Comparison of ENCODE assay signal across 21 cellular contexts in genomic region chr2:181310967-181311366, GRCh38.
DNase-seq lines count a peak whose midpoint lies in the region; ATAC-seq, FAIRE-seq and TF ChIP-seq lines count a peak whose summit lies in the region.
"Had no signal": no experiment of that assay in that cellular context is flagged by ENCODE, and none has a peak within 500 bp of the region (broad histone marks: within the 10 kb centered on the region; RNA-seq: fewer than 3 reads in every experiment).

No MANE protein-coding gene starts in this region.

- H3K27ac Mint-ChIP-seq in activated CD4-positive, alpha-beta memory T cell treated with anti-CD3 and anti-CD28 coated beads, Interleukin-2, amount 10 ng/mL, durations not matched to agents 7 days and 5 days, result peak overlapping the region; percentile 20
- H3K27ac Mint-ChIP-seq in activated CD4-positive, alpha-beta memory T cell treated with anti-CD3 and anti-CD28 coated beads for 36 hours, result no peak overlapping the region
- H3K27ac Mint-ChIP-seq in T-cell, result peak overlapping the region; percentile 62 to 79
- peak overlapping the region in 7 of 10 donors; percentile 10 to 98 (median 75) for H3K27ac Mint-ChIP-seq in naive thymus-derived CD8-positive, alpha-beta T cell
- H3K27ac Mint-ChIP-seq: nephron had no signal

- no peaks in the 10 kb centered on the region for H3K27me3 ChIP-seq in suprapubic skin

- 100% methylated on average over 1 of the region's 1 CpG for WGBS in suprapubic skin

- TF ChIP-seq CTCF in suprapubic skin (IDR thresholded peaks at IDR 0.05), result no peak

- peak; percentile 66 for FAIRE-seq in GM18507 (lab: Jason Lieb, UNC)
- FAIRE-seq: endothelial cell of umbilical vein, keratinocyte had no signal

- POLR2A ChIA-PET in activated CD4-positive, alpha-beta memory T cell treated with anti-CD3 and anti-CD28 coated beads, Interleukin-2, amount 10 ng/mL, durations not matched to agents 7 days and 5 days (lab: Charles Lee), result interaction anchor here (1.0 to 11.8 kb wide), 12 partner anchors 10 to 205 kb away, joined by 3 to 611 read pairs (median 22); partner anchors contain the start of gene ITGA4
- POLR2A ChIA-PET in activated CD4-positive, alpha-beta memory T cell treated with anti-CD3 and anti-CD28 coated beads for 36 hours (lab: Charles Lee), result no interaction called here
- POLR2A ChIA-PET in T-cell (lab: Charles Lee), result interaction anchor here (0.6 to 0.9 kb wide), 7 partner anchors 10 to 227 kb away, joined by 3 to 7 read pairs (median 3); no protein-coding TSS in a partner anchor
- POLR2A ChIA-PET in naive thymus-derived CD8-positive, alpha-beta T cell (lab: Charles Lee), result interaction anchor here (0.5 to 11.5 kb wide), 10 partner anchors 7 to 180 kb away, joined by 3 to 128 read pairs (median 4); partner anchors contain the start of gene ITGA4

- CTCF ChIA-PET in activated CD4-positive, alpha-beta memory T cell treated with anti-CD3 and anti-CD28 coated beads, Interleukin-2, amount 10 ng/mL, durations not matched to agents 7 days and 5 days (lab: Charles Lee), result interaction anchor here (0.6 to 7.4 kb wide), 3 partner anchors 10 to 146 kb away, joined by 3 to 59 read pairs (median 3); partner anchors contain the start of gene ITGA4
- CTCF ChIA-PET in activated CD4-positive, alpha-beta memory T cell treated with anti-CD3 and anti-CD28 coated beads for 36 hours (lab: Charles Lee), result interaction anchor here (0.7 to 1.8 kb wide), 4 partner anchors 13 to 595 kb away, joined by 3 to 6 read pairs (median 4); no protein-coding TSS in a partner anchor
- CTCF ChIA-PET in T-cell (lab: Charles Lee), result interaction anchor here in 1 of 2 donors (0.6 kb wide), 3 partner anchors 167 to 199 kb away, joined by 3 to 8 read pairs (median 5); no protein-coding TSS in a partner anchor

- no peaks in the 10 kb centered on the region for H3K27me3 Mint-ChIP-seq in activated CD4-positive, alpha-beta memory T cell treated with anti-CD3 and anti-CD28 coated beads, Interleukin-2, amount 10 ng/mL, durations not matched to agents 7 days and 5 days
- no peaks in the 10 kb centered on the region for H3K27me3 Mint-ChIP-seq in activated CD4-positive, alpha-beta memory T cell treated with anti-CD3 and anti-CD28 coated beads for 36 hours
- no peaks in the 10 kb centered on the region for H3K27me3 Mint-ChIP-seq in T-cell
- H3K27me3 Mint-ChIP-seq in naive thymus-derived CD8-positive, alpha-beta T cell, result no peaks in the 10 kb centered on the region
- H3K27me3 Mint-ChIP-seq: CD8-positive, alpha-beta memory T cell; memory B cell had no signal

- intact Hi-C loops in activated CD4-positive, alpha-beta memory T cell treated with anti-CD3 and anti-CD28 coated beads for 36 hours (cut with micrococcal nuclease), result loop anchor here (5.0 kb wide), 2 partner anchors 329 to 581 kb away; partner anchors contain the start of genes ITPRID2 and UBE2E3

- no peaks in the 10 kb centered on the region for H3K36me3 ChIP-seq in suprapubic skin
- H3K36me3 ChIP-seq: HAP-1, uterus had no signal

- no peak for TF ChIP-seq POLR2A in suprapubic skin (IDR thresholded peaks at IDR 0.05)

- H3K4me3 Mint-ChIP-seq in activated CD4-positive, alpha-beta memory T cell treated with anti-CD3 and anti-CD28 coated beads, Interleukin-2, amount 10 ng/mL, durations not matched to agents 7 days and 5 days, result no peak overlapping the region
- no peak overlapping the region for H3K4me3 Mint-ChIP-seq in activated CD4-positive, alpha-beta memory T cell treated with anti-CD3 and anti-CD28 coated beads for 36 hours
- no peak overlapping the region for H3K4me3 Mint-ChIP-seq in T-cell
- no peak overlapping the region for H3K4me3 Mint-ChIP-seq in naive thymus-derived CD8-positive, alpha-beta T cell
- H3K4me3 Mint-ChIP-seq: nephron had no signal

- no peaks in the 10 kb centered on the region for H3K4me1 ChIP-seq in suprapubic skin
- H3K4me1 ChIP-seq: uterus had no signal

- no peaks in the 10 kb centered on the region for H3K9me3 ChIP-seq in suprapubic skin
- H3K9me3 ChIP-seq: HAP-1, uterus had no signal

- no peak for TF ChIP-seq EP300 in suprapubic skin (IDR thresholded peaks at IDR 0.05)

- H3K9me3 Mint-ChIP-seq in activated CD4-positive, alpha-beta memory T cell treated with anti-CD3 and anti-CD28 coated beads, Interleukin-2, amount 10 ng/mL, durations not matched to agents 7 days and 5 days, result no peaks in the 10 kb centered on the region
- H3K9me3 Mint-ChIP-seq in activated CD4-positive, alpha-beta memory T cell treated with anti-CD3 and anti-CD28 coated beads for 36 hours, result no peaks in the 10 kb centered on the region
- no peaks in the 10 kb centered on the region for H3K9me3 Mint-ChIP-seq in T-cell
- H3K9me3 Mint-ChIP-seq in naive thymus-derived CD8-positive, alpha-beta T cell, result no peaks in the 10 kb centered on the region
- H3K9me3 Mint-ChIP-seq: CD8-positive, alpha-beta memory T cell; nephron had no signal

- no peak for DNase-seq in activated CD4-positive, alpha-beta memory T cell treated with anti-CD3 and anti-CD28 coated beads, Interleukin-2, amount 10 ng/mL, durations not matched to agents 7 days and 5 days
- no peak for DNase-seq in activated CD4-positive, alpha-beta memory T cell treated with anti-CD3 and anti-CD28 coated beads for 36 hours
- no peak for DNase-seq in GM18507 (ENCODE audit: extremely low spot score, insufficient read length, low read depth)
- no peak for DNase-seq in T-cell
- no peak for DNase-seq in naive thymus-derived CD8-positive, alpha-beta T cell
- DNase-seq in occipital lobe (lab: John Stamatoyannopoulos, UW), result no peak
- DNase-seq in pons (ENCODE audit: low spot score), result no peak
- DNase-seq in suprapubic skin (ENCODE audit: low spot score in 2 of 2), result no peak
- DNase-seq: CD8-positive, alpha-beta memory T cell; DMS53; MV-4-11; NCI-H2029; NCI-H446; T1000; uterus had no signal

- no peaks in the 10 kb centered on the region for H3K36me3 Mint-ChIP-seq in activated CD4-positive, alpha-beta memory T cell treated with anti-CD3 and anti-CD28 coated beads, Interleukin-2, amount 10 ng/mL, durations not matched to agents 7 days and 5 days (ENCODE audit: low read depth)
- H3K36me3 Mint-ChIP-seq in activated CD4-positive, alpha-beta memory T cell treated with anti-CD3 and anti-CD28 coated beads for 36 hours, result no peaks in the 10 kb centered on the region
- H3K36me3 Mint-ChIP-seq in T-cell, result no peaks in the 10 kb centered on the region
- H3K36me3 Mint-ChIP-seq in naive thymus-derived CD8-positive, alpha-beta T cell, result no peaks in the 10 kb centered on the region
- H3K36me3 Mint-ChIP-seq: CD8-positive, alpha-beta memory T cell; memory B cell had no signal

- peaks cover 63% of the 10 kb centered on the region for H3K4me1 Mint-ChIP-seq in activated CD4-positive, alpha-beta memory T cell treated with anti-CD3 and anti-CD28 coated beads, Interleukin-2, amount 10 ng/mL, durations not matched to agents 7 days and 5 days
- peaks cover 53% of the 10 kb centered on the region for H3K4me1 Mint-ChIP-seq in activated CD4-positive, alpha-beta memory T cell treated with anti-CD3 and anti-CD28 coated beads for 36 hours (ENCODE audit: low read depth)
- peaks cover 72 to 75% (median 72%) of the 10 kb centered on the region in 3 donors for H3K4me1 Mint-ChIP-seq in T-cell
- peaks cover 34 to 79% (median 66%) of the 10 kb centered on the region in 4 donors for H3K4me1 Mint-ChIP-seq in naive thymus-derived CD8-positive, alpha-beta T cell

- H3K27ac ChIP-seq in suprapubic skin, result no peak overlapping the region
- H3K27ac ChIP-seq: SK-N-MC, uterus had no signal

- ATAC-seq in T-cell (replicated peaks in 1 of 4), result no peak
- ATAC-seq in naive thymus-derived CD8-positive, alpha-beta T cell, result no peak

- no peak overlapping the region for H3K4me3 ChIP-seq in suprapubic skin
- H3K4me3 ChIP-seq: HAP-1, SK-N-MC, uterus had no signal
